ENCODE assay signal across 25 cellular contexts in the genomic region with DNA sequence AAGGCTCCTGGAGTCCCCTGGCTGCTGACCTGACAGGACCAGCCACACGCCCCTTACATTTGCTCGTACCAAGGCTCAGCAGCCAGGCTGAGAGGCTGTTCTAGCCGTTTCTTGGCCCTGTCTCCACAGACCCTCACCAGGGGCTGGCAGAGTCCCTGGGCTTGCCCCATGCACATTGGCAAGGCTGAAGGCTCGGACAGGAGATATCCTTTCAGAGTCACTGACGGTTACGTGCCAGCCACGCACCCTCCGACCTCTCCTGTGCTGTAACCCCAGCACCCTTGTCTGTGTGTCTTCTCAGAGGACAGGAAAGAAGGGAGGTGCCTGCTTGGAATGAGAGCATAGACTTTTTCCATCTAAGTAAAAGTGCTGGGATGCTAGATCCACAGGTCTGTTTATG. TPM values are rescaled to one million over a fixed set of nuclear protein-coding genes. Genes with fewer than 3 reads are reported as not detected.
DNase-seq lines count a peak whose midpoint lies in the region; ATAC-seq and TF ChIP-seq lines count a peak whose summit lies in the region.
"Had no signal": no experiment of that assay in that cellular context is flagged by ENCODE, and none has a peak within 500 bp of the region (broad histone marks: within the 10 kb centered on the region; RNA-seq: fewer than 3 reads in every experiment).

No MANE protein-coding gene starts in this region.

- H3K27me3 ChIP-seq in IMR-90 (ENCODE audit: control insufficient read depth, insufficient read depth, low read length) (no peaks in the 10 kb centered on the region), testis (no peaks in the 10 kb centered on the region), H7 (ENCODE audit: control insufficient read depth, insufficient read depth, low read length) (no peaks in the 10 kb centered on the region)
- H3K27me3 ChIP-seq: left lung had no signal

- CTCF ChIA-PET in IMR-90 (lab: Yijun Ruan, JAX) = interaction anchor here (0.5 to 0.8 kb wide), 2 partner anchors 39 to 192 kb away, joined by 3 to 4 read pairs; no protein-coding TSS in a partner anchor

- no peaks in the 10 kb centered on the region for H3K36me3 Mint-ChIP-seq in osteocyte (ENCODE audit: unreplicated experiment)

- H3K27me3 Mint-ChIP-seq in osteocyte (ENCODE audit: unreplicated experiment) = no peaks in the 10 kb centered on the region
- H3K27me3 Mint-ChIP-seq: activated B cell treated with CpG ODN at 0.5 μM for 24 hours; B cell; central memory CD8-positive, alpha-beta T cell had no signal

- peak overlapping the region; percentile 37; the same call in 1 of the 2 replicates for H3K56ac ChIP-seq in IMR-90 (ENCODE audit: extremely low read depth, insufficient read depth, low read length)

- DNase-seq in IMR-90 (no peak), ecto neural progenitor cell (ENCODE audit: low spot score) (peak; percentile 38), osteocyte (ENCODE audit: extremely low spot score, unreplicated experiment) (no peak), testis (no peak), NAMALWA (ENCODE audit: low spot score) (no peak), superior temporal gyrus (ENCODE audit: extremely low spot score) (no peak), H7 (no peak)
- DNase-seq: activated B cell treated with CpG ODN at 0.5 μM for 24 hours; activated CD8-positive, alpha-beta T cell treated with anti-CD3 and anti-CD28 coated beads, Interleukin-2, amount 10 ng/mL, durations not matched to agents 7 days and 5 days; activated naive CD4-positive, alpha-beta T cell treated with Interleukin-2 at 50 U/mL for 16 hours; activated T-cell treated with anti-CD3 and anti-CD28 coated beads, Interleukin-2, amount 50 U/mL, for 4 hours; aorta; Caco-2; effector CD4-positive, alpha-beta T cell; glutamatergic neuron; left lung; NCI-H2081 treated with DMSO at 0.1 percent for 48 hours; NCI-H446 treated with DMSO at 0.1 percent for 48 hours; NK-92 treated with Interleukin-12 subunit alpha and Interleukin-12 subunit beta, amount 100 ng/mL, for 24 hours; T-helper 9 cell had no signal

- H3K23ac ChIP-seq in IMR-90 (ENCODE audit: low read depth, low read length) = peak overlapping the region; percentile 74; the same call in 1 of the 2 replicates

- H2BK120ac ChIP-seq in IMR-90 (ENCODE audit: low read depth, low read length) = peak overlapping the region; percentile 98

- H3K9me3 ChIP-seq in IMR-90 (ENCODE audit: control insufficient read depth, insufficient read depth, low read length) = no peaks in the 10 kb centered on the region
- H3K9me3 ChIP-seq in testis = no peaks in the 10 kb centered on the region
- H3K9me3 ChIP-seq: Caco-2, left lung, mucosa of descending colon had no signal

- peak overlapping the region; percentile 96 for H2BK20ac ChIP-seq in IMR-90 (ENCODE audit: low read depth, low read length)

- H4K91ac ChIP-seq in IMR-90 (ENCODE audit: insufficient read depth, low read depth, low read length) = peak overlapping the region; percentile 94

- TF ChIP-seq POLR2A in IMR-90 (IDR thresholded peaks at IDR 0.05; ENCODE audit: low read depth, low read length) (no peak), testis (IDR thresholded peaks at IDR 0.05) (no peak)

- H2AFZ ChIP-seq in IMR-90 (replicated peaks; ENCODE audit: low read length, poor library complexity) = peak overlapping the region; percentile 66

- BruUV-seq in IMR-90 (replicated peaks; lab: Mats Ljungman, UMichigan) = no TSS peak

- peaks cover 5% of the 10 kb centered on the region for H3K4me1 Mint-ChIP-seq in osteocyte (ENCODE audit: unreplicated experiment)
- H3K4me1 Mint-ChIP-seq: activated B cell treated with CpG ODN at 0.5 μM for 24 hours; B cell; central memory CD8-positive, alpha-beta T cell had no signal

- H3K79me1 ChIP-seq in IMR-90 (ENCODE audit: low read depth in 1 of 2, low read length in 2 of 2) = peaks cover 0 to 28% of the 10 kb centered on the region in 2 experiments; a peak in 3 of 4 replicates

- peak overlapping the region; percentile 81 to 87 for H4K8ac ChIP-seq in IMR-90 (ENCODE audit: low read depth in 2 of 2, low read length in 2 of 2)

- H3K36me3 ChIP-seq in IMR-90 (ENCODE audit: control insufficient read depth, insufficient read depth, low read length) (no peaks in the 10 kb centered on the region), testis (ENCODE audit: low read depth, missing control alignments) (no peaks in the 10 kb centered on the region), H7 (replicated peaks; ENCODE audit: control insufficient read depth, insufficient read depth, low read length) (no peaks in the 10 kb centered on the region)
- H3K36me3 ChIP-seq: left lung had no signal

- peak overlapping the region; percentile 94 for H2AK5ac ChIP-seq in IMR-90 (ENCODE audit: low read depth, low read length)

- H3K9me3 Mint-ChIP-seq in osteocyte (ENCODE audit: unreplicated experiment) = no peaks in the 10 kb centered on the region
- H3K9me3 Mint-ChIP-seq: activated B cell treated with CpG ODN at 0.5 μM for 24 hours; activated T-cell treated with anti-CD3 and anti-CD28 coated beads, Interleukin-2, amount 50 U/mL, for 4 hours; central memory CD8-positive, alpha-beta T cell had no signal

- peak overlapping the region; percentile 95 for H2BK15ac ChIP-seq in IMR-90 (ENCODE audit: low read depth, low read length)

- 83% methylated on average over 2 of the region's 8 CpGs; no CpG with 5 or more reads in 1 of the 2 experiments for WGBS in IMR-90 (ENCODE audit: extremely low coverage in 2 of 2, insufficient read length in 1 of 2), 2 experiments
- WGBS in testis, 2 donors = 52 to 60% methylated on average over 7 to 8 of the region's 8 CpGs

- H3K4me3 ChIP-seq in IMR-90 (ENCODE audit: insufficient read depth, low read depth, low read length) (no peak overlapping the region), testis (no peak overlapping the region), H7 (ENCODE audit: insufficient read depth, low read depth, low read length) (no peak overlapping the region)
- H3K4me3 ChIP-seq: left lung, mucosa of descending colon had no signal

- H2AK9ac ChIP-seq in IMR-90 (replicated peaks; ENCODE audit: low read depth, low read length, poor library complexity) = peak overlapping the region; percentile 60

- in situ Hi-C loops in IMR-90 (cut with MboI; ENCODE audit: low sequenced_read_pairs) = no loop called here

- H4K20me1 ChIP-seq in IMR-90 (ENCODE audit: insufficient read depth, low read length) = no peaks in the 10 kb centered on the region

- peak overlapping the region; percentile 1 for H2BK5ac ChIP-seq in IMR-90 (ENCODE audit: low read depth, low read length, poor library complexity, severe bottlenecking)

- intact Hi-C loops in IMR-90 (cut with micrococcal nuclease) (loop anchor here (10.0 kb wide), 1 partner anchor 348 kb away; no protein-coding TSS in a partner anchor), testis (cut with DNase I; ENCODE audit: low total_unique reads) (loop anchor here (10.0 kb wide), 1 partner anchor 348 kb away; no protein-coding TSS in a partner anchor)

- peaks cover 29% of the 10 kb centered on the region for H3K9me1 ChIP-seq in IMR-90 (ENCODE audit: insufficient read depth, low read length)

- H3K14ac ChIP-seq in IMR-90 (replicated peaks; ENCODE audit: low read depth, low read length) = peak overlapping the region; percentile 79

- peak overlapping the region; percentile 91 for H3K18ac ChIP-seq in IMR-90 (ENCODE audit: low read depth, low read length)

- H3K4me2 ChIP-seq in IMR-90 (ENCODE audit: low read depth, low read length) = no peak overlapping the region

- peak overlapping the region; percentile 11 for H4K5ac ChIP-seq in IMR-90 (ENCODE audit: low read depth, low read length)

- no peak for ATAC-seq in IMR-90 (ENCODE audit: low read depth)
- ATAC-seq: activated CD8-positive, alpha-beta T cell treated with anti-CD3 and anti-CD28 coated beads, Interleukin-2, amount 10 ng/mL, durations not matched to agents 7 days and 5 days; activated T-cell treated with anti-CD3 and anti-CD28 coated beads, Interleukin-2, amount 50 U/mL, for 4 hours; esophagus mucosa; left lung; right cardiac atrium had no signal

- dilution Hi-C loops in IMR-90 (cut with HindIII; ENCODE audit: low sequenced_read_pairs, unreplicated experiment) = no loop called here

- H3K4me3 Mint-ChIP-seq in osteocyte (ENCODE audit: unreplicated experiment) = no peak overlapping the region
- H3K4me3 Mint-ChIP-seq: activated B cell treated with CpG ODN at 0.5 μM for 24 hours; activated CD8-positive, alpha-beta T cell treated with anti-CD3 and anti-CD28 coated beads, Interleukin-2, amount 10 ng/mL, durations not matched to agents 7 days and 5 days; activated T-cell treated with anti-CD3 and anti-CD28 coated beads, Interleukin-2, amount 50 U/mL, for 4 hours; B cell; central memory CD8-positive, alpha-beta T cell had no signal

- TF ChIP-seq RAD21 in IMR-90 (IDR thresholded peaks at IDR 0.05; ENCODE audit: low read length) = no peak

- peak overlapping the region; percentile 79 for H3K4ac ChIP-seq in IMR-90 (ENCODE audit: low read depth, low read length)

- peak overlapping the region; percentile 17; the same call in 1 of the 2 replicates for H3K9ac ChIP-seq in IMR-90 (ENCODE audit: low read depth, low read length)

- POLR2A ChIA-PET in IMR-90 (lab: Charles Lee; ENCODE audit: unreplicated experiment) = no interaction called here

- H3K4me1 ChIP-seq in IMR-90 (ENCODE audit: control insufficient read depth, insufficient read depth, low read length) (peaks cover 20% of the 10 kb centered on the region), testis (peaks cover 10% of the 10 kb centered on the region)
- H3K4me1 ChIP-seq: Caco-2 had no signal

- H3K27ac ChIP-seq in IMR-90 (ENCODE audit: insufficient read depth, low read length) = peak overlapping the region; percentile 37
- peak overlapping the region; percentile 67 to 77 for H3K27ac ChIP-seq in testis

- TF ChIP-seq CTCF in IMR-90 (conservative IDR thresholded peaks at IDR 0.05; ENCODE audit: low read depth, low read length) = no peak
- TF ChIP-seq CTCF in osteocyte (IDR thresholded peaks at IDR 0.05) = no peak
- TF ChIP-seq CTCF in testis (IDR thresholded peaks at IDR 0.05) = no peak

- H3K27ac Mint-ChIP-seq in osteocyte (ENCODE audit: unreplicated experiment) = peak overlapping the region; percentile 44
- H3K27ac Mint-ChIP-seq: activated B cell treated with CpG ODN at 0.5 μM for 24 hours; activated CD8-positive, alpha-beta T cell treated with anti-CD3 and anti-CD28 coated beads, Interleukin-2, amount 10 ng/mL, durations not matched to agents 7 days and 5 days; B cell had no signal

RNA-seq across cellular contexts. Expression of a gene that starts 40.8 kb away (rescaled TPM):
- total RNA-seq in IMR-90 (2012; rRNA removed) (47.0 and 61.4 TPM in 2 replicates), osteocyte (104 and 107 TPM in 2 replicates), testis (100 to 1,000 TPM; 104 to 117 TPM)
- polyA plus RNA-seq in IMR-90 (2012; rRNA removed) (58.5 and 64.9 TPM in 2 replicates), testis (ENCODE audit: insufficient read depth, low read depth, low replicate concordance) (108 TPM)
- 24.6 and 26.5 TPM in 2 replicates for polyA plus RNA-seq in IMR-90 (2012; cell fraction: cytosol; rRNA removed)
- polyA plus RNA-seq in IMR-90 (2012; cell fraction: nucleus; rRNA removed; ENCODE audit: low replicate concordance) = 5.9 and 48.0 TPM in 2 replicates
- 101 and 113 TPM in 2 replicates for total RNA-seq in H7 (2014; rRNA removed; shearing (Covaris generic))
